Comparison of ENCODE assay signal across 15 cellular contexts in genomic region chr20:37980876-37981275, GRCh38.
"Had no signal": no experiment of that assay in that cellular context is flagged by ENCODE, and none has a peak within 500 bp of the region (broad histone marks: within the 10 kb centered on the region; RNA-seq: fewer than 3 reads in every experiment).

No MANE protein-coding gene starts in this region.

- H3K27me3 Mint-ChIP-seq: effector memory CD8-positive, alpha-beta T cell; naive thymus-derived CD8-positive, alpha-beta T cell had no signal

- H3K9me3 ChIP-seq: esophagus squamous epithelium, mucosa of descending colon, right atrium auricular region, stomach, thoracic aorta, transverse colon had no signal

- DNase-seq: effector memory CD8-positive, alpha-beta T cell; esophagus squamous epithelium; foreskin fibroblast; kidney glomerular epithelial cell; mucosa of descending colon; naive thymus-derived CD8-positive, alpha-beta T cell; posterior cingulate gyrus; small intestine; stimulated activated CD4-positive, alpha-beta T cell treated with anti-CD3 and anti-CD28 coated beads, Interleukin-12 subunit alpha, Interleukin-12 subunit beta, amount 100 ng/mL, for 4 hours; stimulated activated naive CD4-positive, alpha-beta T cell; stomach; substantia nigra; transverse colon had no signal

- H3K36me3 ChIP-seq: right atrium auricular region had no signal

- H3K27ac Mint-ChIP-seq: effector memory CD8-positive, alpha-beta T cell had no signal

- ATAC-seq: effector memory CD8-positive, alpha-beta T cell; mucosa of descending colon; naive thymus-derived CD8-positive, alpha-beta T cell had no signal

- H3K27me3 ChIP-seq: esophagus squamous epithelium, right atrium auricular region, stomach, transverse colon had no signal

- H3K9me3 Mint-ChIP-seq: effector memory CD8-positive, alpha-beta T cell; naive thymus-derived CD8-positive, alpha-beta T cell had no signal

- H3K27ac ChIP-seq: esophagus squamous epithelium, right atrium auricular region, stomach, thoracic aorta, transverse colon had no signal

- H3K4me3 Mint-ChIP-seq: effector memory CD8-positive, alpha-beta T cell; naive thymus-derived CD8-positive, alpha-beta T cell had no signal

- H3K4me1 ChIP-seq: transverse colon had no signal

- H3K4me3 ChIP-seq: esophagus squamous epithelium, mucosa of descending colon, right atrium auricular region, stomach, thoracic aorta, transverse colon had no signal
